In the genomic region with DNA sequence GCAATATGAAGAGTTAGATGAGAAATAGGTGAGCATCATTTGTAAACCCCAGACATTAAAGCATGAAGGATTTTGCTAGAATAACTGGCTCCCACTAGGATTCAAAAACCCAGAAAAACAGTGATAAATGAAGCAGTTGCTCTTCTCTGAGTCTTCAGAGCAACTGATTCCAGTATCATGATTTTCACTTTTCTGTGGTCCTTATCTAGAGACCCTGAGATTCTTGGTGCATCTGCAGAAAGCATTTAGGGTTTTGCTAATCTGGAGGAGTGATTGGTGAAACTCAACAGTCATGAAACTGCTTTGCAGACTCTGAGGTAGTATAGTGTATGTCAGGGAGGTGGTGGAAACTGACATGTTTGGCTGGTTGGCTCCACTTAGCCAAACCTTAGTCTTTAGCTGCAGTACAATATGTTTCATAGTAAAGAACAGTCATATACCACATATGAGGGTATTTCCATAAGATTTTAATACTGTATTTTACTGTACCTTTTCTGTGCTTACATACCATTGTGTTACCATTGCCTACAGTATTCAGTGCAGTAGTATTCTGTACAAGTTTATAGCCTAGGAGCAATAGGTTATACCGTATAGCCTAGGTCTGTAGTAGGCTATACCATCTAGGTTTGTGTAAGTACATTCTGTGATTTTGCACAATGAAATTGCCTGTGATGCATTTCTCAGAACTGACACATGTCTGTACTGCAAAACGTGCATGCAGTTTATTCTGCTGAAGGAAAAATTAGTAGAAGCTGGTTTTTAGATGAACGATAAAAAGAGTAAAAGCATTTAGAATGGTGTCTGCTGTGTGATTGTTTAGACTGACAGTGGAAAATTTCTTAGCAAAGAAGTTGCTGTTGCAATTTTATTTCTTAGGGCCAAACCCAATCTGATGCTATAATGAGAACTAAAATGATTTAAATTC, we compare ENCODE assay signal across 10 cellular contexts. TPM values are rescaled to one million over a fixed set of nuclear protein-coding genes. Genes with fewer than 3 reads are reported as not detected.
DNase-seq lines count a peak whose midpoint lies in the region; ATAC-seq, FAIRE-seq and TF ChIP-seq lines count a peak whose summit lies in the region.
"Had no signal": no experiment of that assay in that cellular context is flagged by ENCODE, and none has a peak within 500 bp of the region (broad histone marks: within the 10 kb centered on the region; RNA-seq: fewer than 3 reads in every experiment).

No MANE protein-coding gene starts in this region.

- H3K4me1 Mint-ChIP-seq in IgD-negative memory B cell = peaks cover 38 to 54% (median 51%) of the 10 kb centered on the region in 3 donors

- intact Hi-C loops in lower lobe of right lung (cut with DNase I) = no loop called here
- intact Hi-C loops in vagina (cut with DNase I) = no loop called here

- H3K27me3 ChIP-seq in liver (ENCODE audit: control insufficient read depth in 4 of 4, insufficient read depth in 4 of 4, low read length in 3 of 4) = no peaks in the 10 kb centered on the region
- no peaks in the 10 kb centered on the region for H3K27me3 ChIP-seq in lower lobe of right lung (ENCODE audit: low read depth)
- H3K27me3 ChIP-seq in vagina = no peaks in the 10 kb centered on the region

- H3K36me3 Mint-ChIP-seq in IgD-negative memory B cell = peaks cover 4% of the 10 kb centered on the region

- TF ChIP-seq POLR2A in GM12891 (IDR thresholded peaks at IDR 0.05; ENCODE audit: low read depth, low read length) (no peak), vagina (IDR thresholded peaks at IDR 0.05) (no peak)

- H3K36me3 ChIP-seq in liver (ENCODE audit: control insufficient read depth in 4 of 4, insufficient read depth in 3 of 4, low read depth in 1 of 4, low read length in 3 of 4) (no peaks in the 10 kb centered on the region), lower lobe of right lung (no peaks in the 10 kb centered on the region), vagina (no peaks in the 10 kb centered on the region)

- H3K4me3 ChIP-seq in liver (ENCODE audit: low read depth in 1 of 3, low read length in 3 of 3) = no peak overlapping the region
- no peak overlapping the region for H3K4me3 ChIP-seq in lower lobe of right lung
- no peak overlapping the region for H3K4me3 ChIP-seq in vagina

- H3K9me3 Mint-ChIP-seq in IgD-negative memory B cell = no peaks in the 10 kb centered on the region

- no peak for TF ChIP-seq RAD21 in liver (IDR thresholded peaks at IDR 0.05)

- peaks cover 18 to 65% (median 45%) of the 10 kb centered on the region in 4 donors for H3K4me1 ChIP-seq in liver (ENCODE audit: control insufficient read depth in 4 of 4, insufficient read depth in 4 of 4, low read length in 3 of 4)
- peaks cover 53% of the 10 kb centered on the region for H3K4me1 ChIP-seq in lower lobe of right lung
- peaks cover 8% of the 10 kb centered on the region for H3K4me1 ChIP-seq in vagina

- no peaks in the 10 kb centered on the region for H3K27me3 Mint-ChIP-seq in IgD-negative memory B cell

- H3K9ac ChIP-seq in liver (ENCODE audit: low read depth in 1 of 2, low read length in 2 of 2) = no peak overlapping the region

- DNase-seq in GM12891 (ENCODE audit: insufficient read length, low spot score) = no peak
- no peak for DNase-seq in lower lobe of right lung
- DNase-seq in HCEC 1CT = no peak
- DNase-seq in vagina (ENCODE audit: extremely low spot score in 2 of 2) = no peak
- DNase-seq: glutamatergic neuron, NCI-H146 had no signal

- 48% methylated on average over 3 of the region's 3 CpGs for WGBS in liver

- peak overlapping the region; percentile 77 to 80 for H3K27ac ChIP-seq in liver (ENCODE audit: low read depth in 1 of 2, low read length in 2 of 2)
- H3K27ac ChIP-seq in lower lobe of right lung = no peak overlapping the region
- no peak overlapping the region for H3K27ac ChIP-seq in vagina

- TF ChIP-seq CTCF in liver (IDR thresholded peaks at IDR 0.05; ENCODE audit: low read depth, low read length, missing input control) = no peak
- no peak for TF ChIP-seq CTCF in lower lobe of right lung (IDR thresholded peaks at IDR 0.05)
- no peak for TF ChIP-seq CTCF in vagina (IDR thresholded peaks at IDR 0.05)

- H3K27ac Mint-ChIP-seq in IgD-negative memory B cell = peak overlapping the region; percentile 1 to 83 (median 80)

- ATAC-seq in GM21390 (IDR thresholded peaks at IDR 0.05; ENCODE audit: unreplicated experiment) (peak; percentile 82), lower lobe of right lung (no peak), GM21737 (IDR thresholded peaks at IDR 0.05; ENCODE audit: unreplicated experiment) (no peak)

- peak overlapping the region in 2 of 4 donors; percentile 36 to 65 for H3K4me3 Mint-ChIP-seq in IgD-negative memory B cell

- FAIRE-seq in GM12891 (lab: Jason Lieb, UNC) = peak; percentile 88

- H3K9me3 ChIP-seq in liver (ENCODE audit: control insufficient read depth in 4 of 4, low read length in 3 of 4) (no peaks in the 10 kb centered on the region), lower lobe of right lung (no peaks in the 10 kb centered on the region), vagina (no peaks in the 10 kb centered on the region)

TF ChIP-seq in GM12891, 5 proteins besides CTCF, POLR2A, EP300 and RAD21:
- TF ChIP-seq TAF1 (IDR thresholded peaks at IDR 0.05; ENCODE audit: low read depth, low read length) (no peak), POU2F2 (IDR thresholded peaks at IDR 0.05; ENCODE audit: low read depth, low read length) (no peak), POLR2AphosphoS5 (IDR thresholded peaks at IDR 0.05; ENCODE audit: low read depth, low read length) (no peak), PAX5 (IDR thresholded peaks at IDR 0.05; ENCODE audit: insufficient read depth, low read length, severe bottlenecking) (no peak), SPI1 (IDR thresholded peaks at IDR 0.05; ENCODE audit: low read depth, low read length) (no peak)

TF ChIP-seq in liver, 16 proteins besides CTCF, POLR2A, EP300 and RAD21:
- TF ChIP-seq NR2F2 (IDR thresholded peaks at IDR 0.05) (no peak), JUND (IDR thresholded peaks at IDR 0.05) (no peak), HNF4G (IDR thresholded peaks at IDR 0.05) (no peak), SP1 (IDR thresholded peaks at IDR 0.05) (no peak), FOXA2 (IDR thresholded peaks at IDR 0.05) (no peak), FOXA1 (IDR thresholded peaks at IDR 0.05) (no peak), RXRA (IDR thresholded peaks at IDR 0.05) (no peak), GABPA (IDR thresholded peaks at IDR 0.05 in 1 of 2, conservative IDR thresholded peaks at IDR 0.05 in 1 of 2) (no peak), YY1 (IDR thresholded peaks at IDR 0.05) (no peak), TAF1 (conservative IDR thresholded peaks at IDR 0.05) (no peak), EGR1 (IDR thresholded peaks at IDR 0.05; ENCODE audit: low read depth in 2 of 2) (no peak)
- TF ChIP-seq, protein P1, sequence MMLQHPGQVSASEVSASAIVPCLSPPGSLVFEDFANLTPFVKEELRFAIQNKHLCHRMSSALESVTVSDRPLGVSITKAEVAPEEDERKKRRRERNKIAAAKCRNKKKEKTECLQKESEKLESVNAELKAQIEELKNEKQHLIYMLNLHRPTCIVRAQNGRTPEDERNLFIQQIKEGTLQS (IDR thresholded peaks at IDR 0.05) = no peak
- TF ChIP-seq, protein P2, sequence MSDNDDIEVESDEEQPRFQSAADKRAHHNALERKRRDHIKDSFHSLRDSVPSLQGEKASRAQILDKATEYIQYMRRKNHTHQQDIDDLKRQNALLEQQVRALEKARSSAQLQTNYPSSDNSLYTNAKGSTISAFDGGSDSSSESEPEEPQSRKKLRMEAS (IDR thresholded peaks at IDR 0.05) = no peak
- TF ChIP-seq, protein P3, sequence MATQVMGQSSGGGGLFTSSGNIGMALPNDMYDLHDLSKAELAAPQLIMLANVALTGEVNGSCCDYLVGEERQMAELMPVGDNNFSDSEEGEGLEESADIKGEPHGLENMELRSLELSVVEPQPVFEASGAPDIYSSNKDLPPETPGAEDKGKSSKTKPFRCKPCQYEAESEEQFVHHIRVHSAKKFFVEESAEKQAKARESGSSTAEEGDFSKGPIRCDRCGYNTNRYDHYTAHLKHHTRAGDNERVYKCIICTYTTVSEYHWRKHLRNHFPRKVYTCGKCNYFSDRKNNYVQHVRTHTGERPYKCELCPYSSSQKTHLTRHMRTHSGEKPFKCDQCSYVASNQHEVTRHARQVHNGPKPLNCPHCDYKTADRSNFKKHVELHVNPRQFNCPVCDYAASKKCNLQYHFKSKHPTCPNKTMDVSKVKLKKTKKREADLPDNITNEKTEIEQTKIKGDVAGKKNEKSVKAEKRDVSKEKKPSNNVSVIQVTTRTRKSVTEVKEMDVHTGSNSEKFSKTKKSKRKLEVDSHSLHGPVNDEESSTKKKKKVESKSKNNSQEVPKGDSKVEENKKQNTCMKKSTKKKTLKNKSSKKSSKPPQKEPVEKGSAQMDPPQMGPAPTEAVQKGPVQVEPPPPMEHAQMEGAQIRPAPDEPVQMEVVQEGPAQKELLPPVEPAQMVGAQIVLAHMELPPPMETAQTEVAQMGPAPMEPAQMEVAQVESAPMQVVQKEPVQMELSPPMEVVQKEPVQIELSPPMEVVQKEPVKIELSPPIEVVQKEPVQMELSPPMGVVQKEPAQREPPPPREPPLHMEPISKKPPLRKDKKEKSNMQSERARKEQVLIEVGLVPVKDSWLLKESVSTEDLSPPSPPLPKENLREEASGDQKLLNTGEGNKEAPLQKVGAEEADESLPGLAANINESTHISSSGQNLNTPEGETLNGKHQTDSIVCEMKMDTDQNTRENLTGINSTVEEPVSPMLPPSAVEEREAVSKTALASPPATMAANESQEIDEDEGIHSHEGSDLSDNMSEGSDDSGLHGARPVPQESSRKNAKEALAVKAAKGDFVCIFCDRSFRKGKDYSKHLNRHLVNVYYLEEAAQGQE (IDR thresholded peaks at IDR 0.05) = no peak
- TF ChIP-seq, protein P4, sequence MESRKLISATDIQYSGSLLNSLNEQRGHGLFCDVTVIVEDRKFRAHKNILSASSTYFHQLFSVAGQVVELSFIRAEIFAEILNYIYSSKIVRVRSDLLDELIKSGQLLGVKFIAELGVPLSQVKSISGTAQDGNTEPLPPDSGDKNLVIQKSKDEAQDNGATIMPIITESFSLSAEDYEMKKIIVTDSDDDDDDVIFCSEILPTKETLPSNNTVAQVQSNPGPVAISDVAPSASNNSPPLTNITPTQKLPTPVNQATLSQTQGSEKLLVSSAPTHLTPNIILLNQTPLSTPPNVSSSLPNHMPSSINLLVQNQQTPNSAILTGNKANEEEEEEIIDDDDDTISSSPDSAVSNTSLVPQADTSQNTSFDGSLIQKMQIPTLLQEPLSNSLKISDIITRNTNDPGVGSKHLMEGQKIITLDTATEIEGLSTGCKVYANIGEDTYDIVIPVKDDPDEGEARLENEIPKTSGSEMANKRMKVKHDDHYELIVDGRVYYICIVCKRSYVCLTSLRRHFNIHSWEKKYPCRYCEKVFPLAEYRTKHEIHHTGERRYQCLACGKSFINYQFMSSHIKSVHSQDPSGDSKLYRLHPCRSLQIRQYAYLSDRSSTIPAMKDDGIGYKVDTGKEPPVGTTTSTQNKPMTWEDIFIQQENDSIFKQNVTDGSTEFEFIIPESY (IDR thresholded peaks at IDR 0.05) = no peak
TF ChIP-seq in liver: peak in this region for 0.

RNA-seq across cellular contexts. Expression of a gene that starts 23.8 kb away (rescaled TPM):
- 23.4 TPM for polyA plus RNA-seq in GM12891 (2012; ENCODE audit: low read depth, missing spikeins)
- polyA plus RNA-seq in IgD-negative memory B cell (78.3 TPM), liver (10 to 100 TPM; 12.8 to 35.1 TPM)
- total RNA-seq in liver (10 to 100 TPM; 34.5 to 49.6 TPM), lower lobe of right lung (109 TPM), vagina (26.0 TPM)

Comparison
In these comparisons a context has a peak if more than half of its experiments do, and no peak if none do; other contexts are left out.
1. H3K27ac ChIP-seq: peak in liver (2 of 2); none in lower lobe of right lung (single experiment) and vagina (single experiment).